In the genomic region with DNA sequence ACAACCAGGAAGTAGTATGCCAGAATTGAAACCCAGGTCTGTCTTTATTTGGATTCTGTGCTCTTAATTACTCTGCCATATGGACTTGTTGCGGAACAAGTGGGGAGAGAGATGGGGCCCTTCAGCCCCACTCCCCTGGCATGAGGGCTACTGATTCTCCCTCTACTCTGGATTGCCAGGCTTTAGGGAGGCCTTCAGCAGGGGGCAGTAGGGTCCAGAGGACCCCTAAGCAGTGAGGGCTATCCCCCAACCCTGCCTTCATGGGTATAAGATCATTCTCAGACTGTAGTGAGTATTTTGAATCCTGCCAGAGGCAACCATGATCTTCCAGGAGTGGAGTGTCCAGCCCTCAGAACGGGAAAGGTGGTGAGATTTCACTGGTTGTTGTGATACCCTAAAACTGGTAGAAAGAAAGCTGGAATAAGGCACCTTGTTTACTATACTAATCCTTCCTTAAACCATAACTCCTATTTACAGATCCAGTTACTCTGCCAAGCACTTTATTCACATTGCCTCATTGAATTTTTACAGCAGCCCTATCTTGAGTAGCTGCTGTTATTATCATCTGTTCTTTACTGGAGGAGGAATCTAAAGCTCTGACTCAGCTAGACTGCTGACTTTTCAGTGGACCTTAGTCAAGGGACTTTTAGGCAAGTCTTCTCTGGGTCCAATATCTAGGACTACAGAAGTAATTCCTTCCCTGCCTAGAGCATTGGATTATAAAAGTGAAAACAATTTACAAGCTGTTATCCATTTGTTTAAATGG, we compare ENCODE assay signal across 17 cellular contexts. TPM values are rescaled to one million over a fixed set of nuclear protein-coding genes. Genes with fewer than 3 reads are reported as not detected.
DNase-seq lines count a peak whose midpoint lies in the region; ATAC-seq, FAIRE-seq and TF ChIP-seq lines count a peak whose summit lies in the region.
"Had no signal": no experiment of that assay in that cellular context is flagged by ENCODE, and none has a peak within 500 bp of the region (broad histone marks: within the 10 kb centered on the region; RNA-seq: fewer than 3 reads in every experiment).

No MANE protein-coding gene starts in this region.

- no peak for TF ChIP-seq CTCF in astrocyte (IDR thresholded peaks at IDR 0.05; ENCODE audit: insufficient read depth, low read depth, low read length)
- no peak for TF ChIP-seq CTCF in vagina (IDR thresholded peaks at IDR 0.05)

- WGBS in GM23248 (ENCODE audit: low coverage in 1 of 2, low lambda C conversion rate in 2 of 2, missing lambda C conversion rate in 2 of 2), 2 experiments, result 90 to 95% methylated on average over 2 of the region's 2 CpGs

- H3K27ac Mint-ChIP-seq in astrocyte (ENCODE audit: unreplicated experiment) (no peak overlapping the region), immature natural killer cell (no peak overlapping the region)
- H3K27ac Mint-ChIP-seq: activated CD4-positive, alpha-beta memory T cell treated with anti-CD3 and anti-CD28 coated beads for 36 hours; activated naive CD4-positive, alpha-beta T cell treated with anti-CD3 and anti-CD28 coated beads, Interleukin-2, amount 50 U/mL, for 24 hours; progenitor cell of endocrine pancreas; stimulated activated naive CD8-positive, alpha-beta T cell treated with anti-CD3 and anti-CD28 coated beads, Interleukin-15, Interleukin-2, amounts not matched to agents 100 ng/mL and 50 ng/mL, for 24 hours had no signal

- H3K4me1 Mint-ChIP-seq in astrocyte (ENCODE audit: low read depth, unreplicated experiment) (peaks cover 4% of the 10 kb centered on the region), immature natural killer cell (no peaks in the 10 kb centered on the region)
- H3K4me1 Mint-ChIP-seq: activated naive CD4-positive, alpha-beta T cell treated with anti-CD3 and anti-CD28 coated beads, Interleukin-2, amount 50 U/mL, for 24 hours had no signal

- H3K4me3 ChIP-seq in GM23248 (no peak overlapping the region), astrocyte (ENCODE audit: insufficient read depth, low read depth, low read length) (no peak overlapping the region), skeletal muscle cell (ENCODE audit: low read depth, low read length) (no peak overlapping the region), vagina (no peak overlapping the region)

- H3K27me3 Mint-ChIP-seq in astrocyte (ENCODE audit: low read depth, unreplicated experiment) (peaks cover 3% of the 10 kb centered on the region), immature natural killer cell (ENCODE audit: low read depth in 3 of 3) (peaks cover 0 to 4% (median 0%) of the 10 kb centered on the region in 3 donors)
- H3K27me3 Mint-ChIP-seq: activated CD4-positive, alpha-beta memory T cell treated with anti-CD3 and anti-CD28 coated beads for 36 hours; activated naive CD4-positive, alpha-beta T cell treated with anti-CD3 and anti-CD28 coated beads, Interleukin-2, amount 50 U/mL, for 24 hours; progenitor cell of endocrine pancreas; stimulated activated naive CD8-positive, alpha-beta T cell treated with anti-CD3 and anti-CD28 coated beads, Interleukin-15, Interleukin-2, amounts not matched to agents 100 ng/mL and 50 ng/mL, for 24 hours had no signal

- in situ Hi-C loops in GM23248 (cut with MboI), result no loop called here

- peak; percentile 53 to 92 for ATAC-seq in left cardiac atrium

- no peaks in the 10 kb centered on the region for H4K20me1 ChIP-seq in GM23248 (ENCODE audit: insufficient read depth)
- H4K20me1 ChIP-seq in astrocyte (ENCODE audit: insufficient read depth, low read length), result no peaks in the 10 kb centered on the region

- no peaks in the 10 kb centered on the region for H3K79me2 ChIP-seq in GM23248 (ENCODE audit: insufficient read depth)
- H3K79me2 ChIP-seq in astrocyte (ENCODE audit: insufficient read depth, low read length), result no peaks in the 10 kb centered on the region

- H3K36me3 Mint-ChIP-seq in astrocyte (ENCODE audit: low read depth, unreplicated experiment), result no peaks in the 10 kb centered on the region
- H3K36me3 Mint-ChIP-seq in immature natural killer cell, result no peaks in the 10 kb centered on the region
- H3K36me3 Mint-ChIP-seq: activated CD4-positive, alpha-beta memory T cell treated with anti-CD3 and anti-CD28 coated beads for 36 hours had no signal

- FAIRE-seq in astrocyte (lab: Jason Lieb, UNC), result no peak

- intact Hi-C loops in left cardiac atrium (cut with DNase I) (no loop called here), vagina (cut with DNase I) (no loop called here)

- H3K9me3 Mint-ChIP-seq in astrocyte (ENCODE audit: unreplicated experiment) (no peaks in the 10 kb centered on the region), immature natural killer cell (no peaks in the 10 kb centered on the region)
- H3K9me3 Mint-ChIP-seq: activated CD4-positive, alpha-beta memory T cell treated with anti-CD3 and anti-CD28 coated beads for 36 hours; activated naive CD4-positive, alpha-beta T cell treated with anti-CD3 and anti-CD28 coated beads, Interleukin-2, amount 50 U/mL, for 24 hours; stimulated activated naive CD8-positive, alpha-beta T cell treated with anti-CD3 and anti-CD28 coated beads, Interleukin-15, Interleukin-2, amounts not matched to agents 100 ng/mL and 50 ng/mL, for 24 hours had no signal

- H3K9ac ChIP-seq in GM23248 (no peak overlapping the region), astrocyte (ENCODE audit: low read length) (no peak overlapping the region)

- H3K36me3 ChIP-seq in GM23248 (ENCODE audit: low read depth) (no peaks in the 10 kb centered on the region), astrocyte (ENCODE audit: insufficient read depth, low read length) (no peaks in the 10 kb centered on the region), vagina (no peaks in the 10 kb centered on the region)

- TF ChIP-seq POLR2A in vagina (IDR thresholded peaks at IDR 0.05), result no peak

- no peaks in the 10 kb centered on the region for H3K27me3 ChIP-seq in GM23248 (replicated peaks; ENCODE audit: insufficient read depth)
- H3K27me3 ChIP-seq in astrocyte (ENCODE audit: insufficient read depth, low read length), result no peaks in the 10 kb centered on the region
- H3K27me3 ChIP-seq in vagina, result no peaks in the 10 kb centered on the region

- H2AFZ ChIP-seq in GM23248 (no peak overlapping the region), astrocyte (ENCODE audit: low read depth, low read length) (no peak overlapping the region)

- H3K27ac ChIP-seq in GM23248 (no peak overlapping the region), astrocyte (ENCODE audit: low read depth, low read length) (no peak overlapping the region), vagina (no peak overlapping the region)

- H3F3A ChIP-seq in GM23248 (ENCODE audit: insufficient read depth), result peaks cover 6% of the 10 kb centered on the region; the same call in 1 of the 2 replicates

- H3K4me1 ChIP-seq in GM23248 (ENCODE audit: insufficient read depth) (peaks cover 10% of the 10 kb centered on the region; the same call in 1 of the 2 replicates), astrocyte (ENCODE audit: insufficient read depth, low read length) (no peaks in the 10 kb centered on the region), vagina (peaks cover 8% of the 10 kb centered on the region)

- no peaks in the 10 kb centered on the region for H3K9me2 ChIP-seq in GM23248 (ENCODE audit: insufficient read depth)

- no peak overlapping the region for H3K4me3 Mint-ChIP-seq in astrocyte (ENCODE audit: unreplicated experiment)
- no peak overlapping the region for H3K4me3 Mint-ChIP-seq in immature natural killer cell
- H3K4me3 Mint-ChIP-seq: activated CD4-positive, alpha-beta memory T cell treated with anti-CD3 and anti-CD28 coated beads for 36 hours; activated naive CD4-positive, alpha-beta T cell treated with anti-CD3 and anti-CD28 coated beads, Interleukin-2, amount 50 U/mL, for 24 hours; stimulated activated naive CD8-positive, alpha-beta T cell treated with anti-CD3 and anti-CD28 coated beads, Interleukin-15, Interleukin-2, amounts not matched to agents 100 ng/mL and 50 ng/mL, for 24 hours had no signal

- H3K9me3 ChIP-seq in GM23248 (ENCODE audit: low read depth) (no peaks in the 10 kb centered on the region), astrocyte (ENCODE audit: insufficient read depth, low read depth, low read length) (no peaks in the 10 kb centered on the region), vagina (no peaks in the 10 kb centered on the region)

- DNase-seq in GM23248 (peak; percentile 66), astrocyte (ENCODE audit: low read depth) (peak; percentile 52), left cardiac atrium (no peak), skeletal muscle cell (ENCODE audit: low read depth) (peak; percentile 19), vagina (ENCODE audit: extremely low spot score in 2 of 2) (no peak), SK-N-DZ (ENCODE audit: low spot score) (no peak), immature natural killer cell (no peak)
- DNase-seq in activated effector memory CD4-positive, alpha-beta T cell treated with anti-CD3 and anti-CD28 coated beads, Interleukin-2, amount 50 U/mL, for 16 hours, result no peak
- DNase-seq: activated CD4-positive, alpha-beta memory T cell treated with anti-CD3 and anti-CD28 coated beads for 36 hours; H7; mammary epithelial cell; NCI-H1105; NK-92 treated with Interleukin-12 subunit alpha and Interleukin-12 subunit beta, amount 100 ng/mL, for 24 hours; stimulated activated CD4-positive, alpha-beta T cell treated with anti-CD3 and anti-CD28 coated beads, Interleukin-4, amount 100 ng/mL, for 24 hours had no signal

- H3K4me2 ChIP-seq in GM23248 (ENCODE audit: unreplicated experiment), result no peak overlapping the region
- H3K4me2 ChIP-seq in astrocyte (ENCODE audit: low read length), result no peak overlapping the region

RNA-seq across cellular contexts. Expression of a gene that starts 31.3 kb away (rescaled TPM):
- total RNA-seq in GM23248 (2014; rRNA removed; shearing (Covaris generic)), result 59.9 and 81.9 TPM in 2 replicates
- polyA plus RNA-seq in GM23248 (2016; fragmentation: Nextera tagmentation; extraction: Ambion mirVana) (30.2 and 33.8 TPM in 2 replicates), immature natural killer cell (10 to 100 TPM in 1 of 3 donors, 1 to 10 TPM in 2; 3.9 to 18.2 (median 5.0) TPM)
- total RNA-seq in astrocyte (234 and 243 TPM in 2 replicates), left cardiac atrium (100 to 1,000 TPM; 105 to 145 TPM), vagina (98.0 TPM)
- polyA plus RNA-seq in SK-N-DZ (2014; cell fraction: cytosol; rRNA removed), result 89.5 and 92.3 TPM in 2 replicates
- polyA plus RNA-seq in SK-N-DZ (2014; cell fraction: nucleus; rRNA removed), result 82.9 and 128 TPM in 2 replicates

Comparison
In these comparisons a context has a peak if more than half of its experiments do, and no peak if none do; other contexts are left out.
1. DNase-seq: peak in GM23248 (single experiment), astrocyte (single experiment) and skeletal muscle cell (single experiment); none in left cardiac atrium (single experiment), vagina (0 of 2), SK-N-DZ (single experiment), activated effector memory CD4-positive, alpha-beta T cell treated with anti-CD3 and anti-CD28 coated beads, Interleukin-2, amount 50 U/mL, for 16 hours (single experiment) and immature natural killer cell (0 of 3).